ENCODE assay signal across 17 cellular contexts in genomic region chr1:234473123-234473522, GRCh38. TPM values are rescaled to one million over a fixed set of nuclear protein-coding genes. Genes with fewer than 3 reads are reported as not detected.
A peak's percentile ranks its signal among the peaks of the same experiment; 100 is the strongest.
DNase-seq lines count a peak whose midpoint lies in the region; ATAC-seq, FAIRE-seq and TF ChIP-seq lines count a peak whose summit lies in the region.
"Had no signal": no experiment of that assay in that cellular context is flagged by ENCODE, and none has a peak within 500 bp of the region (broad histone marks: within the 10 kb centered on the region; RNA-seq: fewer than 3 reads in every experiment).

No MANE protein-coding gene starts in this region.

- no peaks in the 10 kb centered on the region for H3K9me3 Mint-ChIP-seq in activated naive CD4-positive, alpha-beta T cell treated with anti-CD3 and anti-CD28 coated beads, Interleukin-2, amount 50 U/mL, for 24 hours
- peaks cover 0 to 2% (median 0%) of the 10 kb centered on the region in 11 donors for H3K9me3 Mint-ChIP-seq in naive thymus-derived CD4-positive, alpha-beta T cell

- POLR2A ChIA-PET in naive thymus-derived CD4-positive, alpha-beta T cell (lab: Charles Lee), result no interaction called here

- peaks cover 0 to 26% of the 10 kb centered on the region in 2 donors for H3K4me1 ChIP-seq in naive thymus-derived CD4-positive, alpha-beta T cell (ENCODE audit: control insufficient read depth in 2 of 2, insufficient read depth in 2 of 2, low read length in 2 of 2)

- peak; percentile 41 for FAIRE-seq in GM12891 (lab: Jason Lieb, UNC)
- FAIRE-seq: GM19239 had no signal

- H3K4me3 Mint-ChIP-seq in activated naive CD4-positive, alpha-beta T cell treated with anti-CD3 and anti-CD28 coated beads, Interleukin-2, amount 50 U/mL, for 24 hours, result peak overlapping the region; percentile 47
- H3K4me3 Mint-ChIP-seq in naive thymus-derived CD4-positive, alpha-beta T cell, result peak overlapping the region in 7 of 10 donors; percentile 0 to 51 (median 40)

- CTCF ChIA-PET in naive thymus-derived CD4-positive, alpha-beta T cell (lab: Charles Lee), result no interaction called here

- H3K27me3 Mint-ChIP-seq in activated naive CD4-positive, alpha-beta T cell treated with anti-CD3 and anti-CD28 coated beads, Interleukin-2, amount 50 U/mL, for 24 hours, result no peaks in the 10 kb centered on the region
- no peaks in the 10 kb centered on the region for H3K27me3 Mint-ChIP-seq in naive thymus-derived CD4-positive, alpha-beta T cell

- H3K27ac Mint-ChIP-seq in activated naive CD4-positive, alpha-beta T cell treated with anti-CD3 and anti-CD28 coated beads, Interleukin-2, amount 50 U/mL, for 24 hours, result peak overlapping the region; percentile 2
- H3K27ac Mint-ChIP-seq in naive thymus-derived CD4-positive, alpha-beta T cell, result peak overlapping the region in 3 of 9 donors; percentile 17 to 73 (median 33)

- H3K36me3 Mint-ChIP-seq in activated naive CD4-positive, alpha-beta T cell treated with anti-CD3 and anti-CD28 coated beads, Interleukin-2, amount 50 U/mL, for 24 hours, result peaks cover 11% of the 10 kb centered on the region
- peaks cover 0 to 18% (median 8%) of the 10 kb centered on the region in 5 donors for H3K36me3 Mint-ChIP-seq in naive thymus-derived CD4-positive, alpha-beta T cell

- no peak for DNase-seq in activated naive CD4-positive, alpha-beta T cell treated with anti-CD3 and anti-CD28 coated beads, Interleukin-2, amount 50 U/mL, for 16 hours
- DNase-seq in GM12891 (ENCODE audit: insufficient read length, low spot score) (no peak), UCSD-AML1 (lab: John Stamatoyannopoulos, UW; ENCODE audit: unreplicated experiment) (peak; percentile 16), occipital lobe (lab: John Stamatoyannopoulos, UW) (no peak), GM10266 (ENCODE audit: extremely low spot score) (no peak)
- no peak for DNase-seq in naive thymus-derived CD4-positive, alpha-beta T cell
- DNase-seq: activated naive CD4-positive, alpha-beta T cell treated with Interleukin-2 at 50 U/mL for 16 hours; Calu3; head of caudate nucleus; NCI-H1092; NCI-H748 treated with DMSO at 0.1 percent for 48 hours; sigmoid colon; stimulated activated CD4-positive, alpha-beta T cell treated with anti-CD3 and anti-CD28 coated beads, Interleukin-2, amount 100 ng/mL, for 24 hours; testis had no signal

- no peaks in the 10 kb centered on the region for H3K27me3 ChIP-seq in naive thymus-derived CD4-positive, alpha-beta T cell (ENCODE audit: control insufficient read depth in 2 of 2, insufficient read depth in 2 of 2, low read length in 2 of 2)
- H3K27me3 ChIP-seq: sigmoid colon, testis had no signal

- no peak overlapping the region for H3K27ac ChIP-seq in naive thymus-derived CD4-positive, alpha-beta T cell (ENCODE audit: low read depth, low read length)
- H3K27ac ChIP-seq: sigmoid colon, testis had no signal

- no peak overlapping the region for H3K4me3 ChIP-seq in naive thymus-derived CD4-positive, alpha-beta T cell (ENCODE audit: low read length)
- H3K4me3 ChIP-seq: sigmoid colon, testis had no signal

- no peak for TF ChIP-seq CTCF in GM10266 (IDR thresholded peaks at IDR 0.05; ENCODE audit: control insufficient read depth, insufficient read depth, low read depth, missing control alignments)

- no peak for ATAC-seq in naive thymus-derived CD4-positive, alpha-beta T cell
- ATAC-seq in GM21737 (IDR thresholded peaks at IDR 0.05; ENCODE audit: unreplicated experiment), result no peak

- intact Hi-C loops in naive thymus-derived CD4-positive, alpha-beta T cell (cut with micrococcal nuclease), result loop anchor here in 1 of 2 donors (10.0 kb wide), 1 partner anchor 358 kb away; no protein-coding TSS in a partner anchor

- H3K9me3 ChIP-seq in naive thymus-derived CD4-positive, alpha-beta T cell (ENCODE audit: control insufficient read depth in 2 of 3, low read length in 3 of 3), result no peaks in the 10 kb centered on the region
- H3K9me3 ChIP-seq: sigmoid colon, testis had no signal

- H3K36me3 ChIP-seq in naive thymus-derived CD4-positive, alpha-beta T cell (ENCODE audit: control insufficient read depth in 2 of 3, insufficient read depth in 3 of 3, low read length in 3 of 3), result no peaks in the 10 kb centered on the region
- H3K36me3 ChIP-seq: sigmoid colon had no signal

- peaks cover 48% of the 10 kb centered on the region for H3K4me1 Mint-ChIP-seq in activated naive CD4-positive, alpha-beta T cell treated with anti-CD3 and anti-CD28 coated beads, Interleukin-2, amount 50 U/mL, for 24 hours
- peaks cover 20 to 51% (median 46%) of the 10 kb centered on the region in 7 donors for H3K4me1 Mint-ChIP-seq in naive thymus-derived CD4-positive, alpha-beta T cell

- no peak for TF ChIP-seq POLR2A in GM12891 (IDR thresholded peaks at IDR 0.05; ENCODE audit: low read depth, low read length)

TF ChIP-seq in GM12891, 5 proteins besides CTCF, POLR2A, EP300 and RAD21:
- peak; percentile 44; the same call in 1 of the 2 replicates for TF ChIP-seq SPI1 (IDR thresholded peaks at IDR 0.05; ENCODE audit: low read depth, low read length)
- TF ChIP-seq PAX5 (IDR thresholded peaks at IDR 0.05; ENCODE audit: insufficient read depth, low read length, severe bottlenecking), result no peak

RNA-seq across cellular contexts. Expression of gene TARBP1, which starts 5.9 kb away (rescaled TPM):
- polyA plus RNA-seq in GM12891 (2012; ENCODE audit: low read depth, missing spikeins), result 39.6 TPM
- 10 to 100 TPM; 45.8 to 49.6 (median 47.5) TPM for total RNA-seq in naive thymus-derived CD4-positive, alpha-beta T cell
- 10 to 100 TPM; 22.9 to 28.4 TPM for polyA plus RNA-seq in naive thymus-derived CD4-positive, alpha-beta T cell
- 90.6 TPM for total RNA-seq in occipital lobe
